ENCODE assay signal across 24 cellular contexts in genomic region chr6:137192821-137193220, GRCh38. TPM values are rescaled to one million over a fixed set of nuclear protein-coding genes. Genes with fewer than 3 reads are reported as not detected.
A peak's percentile ranks its signal among the peaks of the same experiment; 100 is the strongest.
DNase-seq lines count a peak whose midpoint lies in the region; ATAC-seq, FAIRE-seq and TF ChIP-seq lines count a peak whose summit lies in the region.
"Had no signal": no experiment of that assay in that cellular context is flagged by ENCODE, and none has a peak within 500 bp of the region (broad histone marks: within the 10 kb centered on the region; RNA-seq: fewer than 3 reads in every experiment).

No MANE protein-coding gene starts in this region.

- H3K27ac ChIP-seq in K562 (ENCODE audit: extremely low read depth, low read depth, low read length), result no peak overlapping the region
- H3K27ac ChIP-seq in right lobe of liver, result no peak overlapping the region
- H3K27ac ChIP-seq: 22Rv1 had no signal

- no peaks in the 10 kb centered on the region for H3K4me1 ChIP-seq in K562 (replicated peaks in 1 of 2; ENCODE audit: control insufficient read depth in 2 of 2, insufficient read depth in 2 of 2, low read length in 2 of 2)
- no peaks in the 10 kb centered on the region for H3K4me1 ChIP-seq in right lobe of liver
- H3K4me1 ChIP-seq: HAP-1 had no signal

- no peak overlapping the region for H3K4me3 ChIP-seq in K562
- no peak overlapping the region for H3K4me3 ChIP-seq in right lobe of liver
- H3K4me3 ChIP-seq: HAP-1 had no signal

- H3K9me3 ChIP-seq in K562 (replicated peaks; ENCODE audit: control insufficient read depth, insufficient read depth, low read depth, low read length) (no peaks in the 10 kb centered on the region), right lobe of liver (no peaks in the 10 kb centered on the region)

- H3K4me1 Mint-ChIP-seq in activated CD4-positive, alpha-beta T cell treated with anti-CD3 and anti-CD28 coated beads, Interleukin-2, amount 10 ng/mL, durations not matched to agents 24 days and 14 days, result peaks cover 6% of the 10 kb centered on the region
- peaks cover 5 to 16% of the 10 kb centered on the region in 2 donors for H3K4me1 Mint-ChIP-seq in stimulated activated naive B cell treated with anti-CD40 and anti-IgM and Interleukin-4, amounts not matched to agents 10 μg/mL and 1 μg/mL and 100 μg/mL, for 72 hours

- no peak for TF ChIP-seq EP300 in K562 (IDR thresholded peaks at IDR 0.05; ENCODE audit: low read length)

- H3K4me3 Mint-ChIP-seq in activated CD4-positive, alpha-beta T cell treated with anti-CD3 and anti-CD28 coated beads, Interleukin-2, amount 10 ng/mL, durations not matched to agents 24 days and 14 days, result no peak overlapping the region
- no peak overlapping the region for H3K4me3 Mint-ChIP-seq in stimulated activated naive B cell treated with anti-CD40 and anti-IgM and Interleukin-4, amounts not matched to agents 10 μg/mL and 1 μg/mL and 100 μg/mL, for 72 hours
- H3K4me3 Mint-ChIP-seq: CD4-positive, alpha-beta memory T cell; HFFc6 had no signal

- no peaks in the 10 kb centered on the region for H3K9me1 ChIP-seq in K562 (ENCODE audit: control insufficient read depth, insufficient read depth, low read length)

- no peaks in the 10 kb centered on the region for H3K27me3 Mint-ChIP-seq in activated CD4-positive, alpha-beta T cell treated with anti-CD3 and anti-CD28 coated beads, Interleukin-2, amount 10 ng/mL, durations not matched to agents 24 days and 14 days
- no peaks in the 10 kb centered on the region for H3K27me3 Mint-ChIP-seq in stimulated activated naive B cell treated with anti-CD40 and anti-IgM and Interleukin-4, amounts not matched to agents 10 μg/mL and 1 μg/mL and 100 μg/mL, for 72 hours
- H3K27me3 Mint-ChIP-seq: CD4-positive, alpha-beta memory T cell had no signal

- H3K36me3 ChIP-seq in K562 (ENCODE audit: control insufficient read depth, insufficient read depth, low read length) (peaks cover 4% of the 10 kb centered on the region; the same call in 2 of the 3 replicates), right lobe of liver (peaks cover 5 to 6% (median 6%) of the 10 kb centered on the region in 4 donors)

- no peak overlapping the region for H3K4me2 ChIP-seq in K562 (ENCODE audit: insufficient read depth, low read length)

- BruUV-seq in K562 (replicated peaks; lab: Mats Ljungman, UMichigan), result no TSS peak

- no peaks in the 10 kb centered on the region for H3K27me3 ChIP-seq in K562 (ENCODE audit: control insufficient read depth in 2 of 2, insufficient read depth in 2 of 2, low read length in 2 of 2)
- no peaks in the 10 kb centered on the region for H3K27me3 ChIP-seq in right lobe of liver

- no peak overlapping the region for H3K27ac Mint-ChIP-seq in activated CD4-positive, alpha-beta T cell treated with anti-CD3 and anti-CD28 coated beads, Interleukin-2, amount 10 ng/mL, durations not matched to agents 24 days and 14 days
- peak overlapping the region; percentile 31 for H3K27ac Mint-ChIP-seq in stimulated activated naive B cell treated with anti-CD40 and anti-IgM and Interleukin-4, amounts not matched to agents 10 μg/mL and 1 μg/mL and 100 μg/mL, for 72 hours
- H3K27ac Mint-ChIP-seq: HFFc6 had no signal

- H3K36me3 Mint-ChIP-seq in activated CD4-positive, alpha-beta T cell treated with anti-CD3 and anti-CD28 coated beads, Interleukin-2, amount 10 ng/mL, durations not matched to agents 24 days and 14 days (ENCODE audit: low read depth), result peaks cover 14% of the 10 kb centered on the region
- peaks cover 13 to 27% of the 10 kb centered on the region in 2 donors for H3K36me3 Mint-ChIP-seq in stimulated activated naive B cell treated with anti-CD40 and anti-IgM and Interleukin-4, amounts not matched to agents 10 μg/mL and 1 μg/mL and 100 μg/mL, for 72 hours

- no peak for TF ChIP-seq RAD21 in K562 (CRISPR knock-in tag; conservative IDR thresholded peaks at IDR 0.05 in 1 of 2, IDR thresholded peaks at IDR 0.05 in 1 of 2)

- WGBS in K562 (ENCODE audit: insufficient coverage, low coverage, missing lambda C conversion rate), result 10% methylated on average over 4 of the region's 4 CpGs
- 52% methylated on average over 4 of the region's 4 CpGs for WGBS in right lobe of liver (ENCODE audit: insufficient coverage, low coverage, low lambda C conversion rate, missing lambda C conversion rate)

- POLR2A ChIA-PET in K562 (lab: Yijun Ruan, JAX), result interaction anchor here (0.9 kb wide), 1 partner anchor 53 kb away, joined by 4 read pairs; no protein-coding TSS in a partner anchor

- peak; percentile 36 for DNase-seq in activated CD4-positive, alpha-beta T cell treated with anti-CD3 and anti-CD28 coated beads, Interleukin-2, amount 10 ng/mL, durations not matched to agents 24 days and 14 days
- no peak for DNase-seq in activated CD4-positive, alpha-beta T cell treated with anti-CD3 and anti-CD28 coated beads for 48 hours
- DNase-seq in K562 (ENCODE audit: extremely low read depth in 1 of 4, low spot score in 3 of 4) (no peak), Right ventricle myocardium inferior (ENCODE audit: missing footprints) (no peak), right lobe of liver (no peak)
- no peak for DNase-seq in stimulated activated naive B cell treated with anti-CD40 and anti-IgM and Interleukin-4, amounts not matched to agents 10 μg/mL and 1 μg/mL and 100 μg/mL, for 72 hours
- DNase-seq: C1 segment of cervical spinal cord; Calu3; CD4-positive, alpha-beta memory T cell; COR-L47; DMS53; GF-D8; GOT3; HFFc6 had no signal

- ATAC-seq in K562, result peak; percentile 49; the same call in 1 of the 3 replicates
- ATAC-seq in stimulated activated naive B cell treated with anti-CD40 and anti-IgM and Interleukin-4, amounts not matched to agents 10 μg/mL and 1 μg/mL and 100 μg/mL, for 72 hours (replicated peaks), result no peak
- ATAC-seq in Right ventricle myocardium inferior, result no peak
- ATAC-seq in right lobe of liver, result no peak

- no peaks in the 10 kb centered on the region for H4K20me1 ChIP-seq in K562 (replicated peaks; ENCODE audit: control insufficient read depth, insufficient read depth, low read length)

- in situ Hi-C loops in K562 (cut with MboI), result no loop called here

- H3K9me3 Mint-ChIP-seq in activated CD4-positive, alpha-beta T cell treated with anti-CD3 and anti-CD28 coated beads, Interleukin-2, amount 10 ng/mL, durations not matched to agents 24 days and 14 days, result peaks cover 23% of the 10 kb centered on the region
- peaks cover 4 to 8% of the 10 kb centered on the region in 2 donors for H3K9me3 Mint-ChIP-seq in stimulated activated naive B cell treated with anti-CD40 and anti-IgM and Interleukin-4, amounts not matched to agents 10 μg/mL and 1 μg/mL and 100 μg/mL, for 72 hours

- no peak for FAIRE-seq in K562 (lab: Jason Lieb, UNC)
- FAIRE-seq: A204.1, GM12891, GM18507, H54 had no signal

- H3K79me2 ChIP-seq in K562 (ENCODE audit: control insufficient read depth, insufficient read depth, low read length), result no peaks in the 10 kb centered on the region

- TF ChIP-seq POLR2A in K562 (conservative IDR thresholded peaks at IDR 0.05) (no peak), right lobe of liver (IDR thresholded peaks at IDR 0.05) (no peak)

- no peak overlapping the region for H3K9ac ChIP-seq in K562 (ENCODE audit: insufficient read depth in 1 of 2, low read depth in 2 of 2, low read length in 2 of 2)

- peak in 1 of 3 experiments; percentile 19; a peak in 1 of 6 replicates for TF ChIP-seq CTCF in K562 (IDR thresholded peaks at IDR 0.05 in 2 of 3, conservative IDR thresholded peaks at IDR 0.05 in 1 of 3; ENCODE audit: insufficient read depth in 2 of 3, low read depth in 1 of 3, low read length in 3 of 3)
- no peak for TF ChIP-seq CTCF in right lobe of liver (IDR thresholded peaks at IDR 0.05)

- CTCF ChIA-PET in K562 (lab: Yijun Ruan, JAX; ENCODE audit: low intra/inter-chr PET ratio), result no interaction called here

- intact Hi-C loops in activated CD4-positive, alpha-beta T cell treated with anti-CD3 and anti-CD28 coated beads, Interleukin-2, amount 10 ng/mL, durations not matched to agents 24 days and 14 days (cut with micrococcal nuclease), result no loop called here
- intact Hi-C loops in K562 (cut with micrococcal nuclease), result no loop called here
- intact Hi-C loops in Right ventricle myocardium inferior (cut with DNase I), result no loop called here
- intact Hi-C loops in right lobe of liver (cut with DNase I), result no loop called here

- H2AFZ ChIP-seq in K562 (ENCODE audit: low read depth, low read length), result no peak overlapping the region

RNA-seq across cellular contexts. Expression of gene IL22RA2, which starts 19.4 kb away (rescaled TPM):
- not detected in 2 replicates for total RNA-seq in activated CD4-positive, alpha-beta T cell treated with anti-CD3 and anti-CD28 coated beads, Interleukin-2, amount 10 ng/mL, durations not matched to agents 24 days and 14 days
- total RNA-seq in K562 (2011; cell fraction: chromatin; rRNA removed; ENCODE audit: low replicate concordance), result not detected in 2 replicates
- not detected in 2 replicates for total RNA-seq in K562 (2011; cell fraction: nucleolus; rRNA removed)
- not detected in 2 replicates for total RNA-seq in K562 (2011; cell fraction: nucleoplasm; rRNA removed)
- total RNA-seq in K562 (2014; rRNA removed) (not detected in 2 replicates), K562 (2014; rRNA removed; fragmentation: Illumina TruSeq; extraction: Trizol) (not detected in 2 replicates), K562 (2015; rRNA removed; fragmentation: Illumina TruSeq; extraction: Trizol) (not detected in 2 replicates), K562 (2021) (not detected in 2 replicates), Right ventricle myocardium inferior (not detected), right lobe of liver (not detected)
- polyA plus RNA-seq in K562 (2011; rRNA removed) (not detected in 2 replicates), K562 (2014; fragmentation: Illumina TruSeq; extraction: Trizol) (not detected in 2 replicates), K562 (2014; fragmentation: Nextera tagmentation; extraction: Ambion mirVana) (not detected), K562 (2014; rRNA removed) (0.03 TPM in 1 of 2 replicates, not detected in the other)
- not detected in 2 replicates for polyA plus RNA-seq in K562 (2011; cell fraction: cytosol; rRNA removed)
- polyA plus RNA-seq in K562 (2011; cell fraction: nucleus; rRNA removed), result not detected in 2 replicates
- not detected in 2 replicates for polyA plus RNA-seq in K562 (2012)
- polyA minus RNA-seq in K562 (2011; rRNA and poly(A)+ RNA removed), result not detected in 2 replicates
- polyA minus RNA-seq in K562 (2011; cell fraction: cytosol; rRNA and poly(A)+ RNA removed), result not detected in 2 replicates
- not detected in 2 replicates for polyA minus RNA-seq in K562 (2011; cell fraction: nucleus; rRNA and poly(A)+ RNA removed)
- total RNA-seq: Calu3; CD4-positive, alpha-beta memory T cell; Daoy; G401; HFFc6 had no signal
- polyA plus RNA-seq: AG04450; BJ; CD4-positive, alpha-beta memory T cell had no signal

RNA-seq across cellular contexts. Expression of gene IFNGR1, which starts 26.4 kb away (rescaled TPM):
- total RNA-seq in activated CD4-positive, alpha-beta T cell treated with anti-CD3 and anti-CD28 coated beads, Interleukin-2, amount 10 ng/mL, durations not matched to agents 24 days and 14 days, result 13.9 and 14.4 TPM in 2 replicates
- total RNA-seq in K562 (2011; cell fraction: chromatin; rRNA removed; ENCODE audit: low replicate concordance), result 20.6 and 45.2 TPM in 2 replicates
- total RNA-seq in K562 (2011; cell fraction: nucleolus; rRNA removed), result 21.5 and 26.5 TPM in 2 replicates
- total RNA-seq in K562 (2011; cell fraction: nucleoplasm; rRNA removed), result 30.9 and 31.5 TPM in 2 replicates
- total RNA-seq in K562 (2014; rRNA removed), result 13.4 and 14.7 TPM in 2 replicates
- 26.7 and 31.3 TPM in 2 replicates for total RNA-seq in K562 (2014; rRNA removed; fragmentation: Illumina TruSeq; extraction: Trizol)
- 33.4 and 38.9 TPM in 2 replicates for total RNA-seq in K562 (2015; rRNA removed; fragmentation: Illumina TruSeq; extraction: Trizol)
- 16.8 and 17.7 TPM in 2 replicates for total RNA-seq in K562 (2021)
- 33.0 and 52.5 TPM in 2 replicates for polyA plus RNA-seq in K562 (2011; rRNA removed)
- 4.8 and 21.0 TPM in 2 replicates for polyA plus RNA-seq in K562 (2011; cell fraction: cytosol; rRNA removed)
- polyA plus RNA-seq in K562 (2011; cell fraction: nucleus; rRNA removed), result 24.7 and 52.5 TPM in 2 replicates
- polyA plus RNA-seq in K562 (2012), result 22.6 and 25.6 TPM in 2 replicates
- 22.4 and 26.7 TPM in 2 replicates for polyA plus RNA-seq in K562 (2014; fragmentation: Illumina TruSeq; extraction: Trizol)
- polyA plus RNA-seq in K562 (2014; fragmentation: Nextera tagmentation; extraction: Ambion mirVana), result 10 to 100 TPM; 41.5 to 47.0 TPM
- polyA plus RNA-seq in K562 (2014; rRNA removed), result 19.3 and 21.2 TPM in 2 replicates
- polyA minus RNA-seq in K562 (2011; rRNA and poly(A)+ RNA removed), result 16.9 and 42.2 TPM in 2 replicates
- polyA minus RNA-seq in K562 (2011; cell fraction: cytosol; rRNA and poly(A)+ RNA removed), result 8.5 and 22.1 TPM in 2 replicates
- polyA minus RNA-seq in K562 (2011; cell fraction: nucleus; rRNA and poly(A)+ RNA removed), result 11.8 and 45.1 TPM in 2 replicates
- 103 TPM for total RNA-seq in Right ventricle myocardium inferior
- 10 to 100 TPM; 25.8 to 88.8 (median 37.4) TPM for total RNA-seq in right lobe of liver
